ENCODE assay signal across 8 cellular contexts in genomic region chr13:106536244-106537034, GRCh38. TPM values are rescaled to one million over a fixed set of nuclear protein-coding genes. Genes with fewer than 3 reads are reported as not detected.
DNase-seq lines count a peak whose midpoint lies in the region; ATAC-seq and TF ChIP-seq lines count a peak whose summit lies in the region.

No MANE protein-coding gene starts in this region.

- H3K9me3 ChIP-seq in HCT116 (ENCODE audit: control insufficient read depth in 1 of 2, insufficient read depth in 1 of 2, low read depth in 1 of 2, low read length in 2 of 2) (no peaks in the 10 kb centered on the region), adipocyte (ENCODE audit: control insufficient read depth, low read length) (no peaks in the 10 kb centered on the region), heart left ventricle (no peaks in the 10 kb centered on the region), upper lobe of left lung (no peaks in the 10 kb centered on the region)

- peaks cover 8 to 24% of the 10 kb centered on the region in 2 experiments for H3K4me1 ChIP-seq in HCT116 (ENCODE audit: control insufficient read depth in 1 of 2, insufficient read depth in 2 of 2, low read length in 2 of 2)
- peaks cover 12% of the 10 kb centered on the region for H3K4me1 ChIP-seq in adipocyte (ENCODE audit: control insufficient read depth, insufficient read depth, low read length)
- peaks cover 0 to 41% (median 13%) of the 10 kb centered on the region in 12 donors for H3K4me1 ChIP-seq in heart left ventricle
- peaks cover 8 to 42% (median 12%) of the 10 kb centered on the region in 4 donors for H3K4me1 ChIP-seq in upper lobe of left lung

- peak overlapping the region; percentile 43 to 90 for H3K4me3 ChIP-seq in HCT116 (replicated peaks in 1 of 2; ENCODE audit: low read depth in 1 of 2, low read length in 2 of 2)
- H3K4me3 ChIP-seq in adipocyte (ENCODE audit: low read length), result peak overlapping the region; percentile 81
- peak overlapping the region; percentile 59 to 83 (median 74) for H3K4me3 ChIP-seq in heart left ventricle
- H3K4me3 ChIP-seq in upper lobe of left lung, result peak overlapping the region; percentile 68 to 99 (median 87)

- H4K20me1 ChIP-seq in HCT116 (ENCODE audit: insufficient read depth), result peaks cover 19% of the 10 kb centered on the region; the same call in 1 of the 2 replicates

- H2AFZ ChIP-seq in HCT116 (ENCODE audit: low read depth, low read length, poor library complexity, severe bottlenecking), result peak overlapping the region; percentile 43

- peak overlapping the region; percentile 44 for H3K9ac ChIP-seq in HCT116 (ENCODE audit: low read length)
- H3K9ac ChIP-seq in adipocyte (ENCODE audit: low read length), result peak overlapping the region; percentile 60

- 5 to 11% (median 8%) methylated on average over 26 to 50 of the region's 50 CpGs for WGBS in heart left ventricle, 4 donors
- 5 to 12% methylated on average over 20 to 44 of the region's 50 CpGs for WGBS in upper lobe of left lung, 2 donors

- H3K4me2 ChIP-seq in HCT116 (ENCODE audit: low read length), result peak overlapping the region; percentile 96

- ATAC-seq in HCT116, result peak; percentile 41
- peak; percentile 70 to 86 (median 82) for ATAC-seq in heart left ventricle
- peak; percentile 85 to 91 for ATAC-seq in upper lobe of left lung (ENCODE audit: low FRiP score in 2 of 2)

- H3K79me2 ChIP-seq in HCT116 (ENCODE audit: insufficient read depth, low read length), result peaks cover 43% of the 10 kb centered on the region

- no peaks in the 10 kb centered on the region for H3K27me3 ChIP-seq in HCT116 (ENCODE audit: insufficient read depth, low read length)
- no peaks in the 10 kb centered on the region for H3K27me3 ChIP-seq in adipocyte (replicated peaks; ENCODE audit: control insufficient read depth, insufficient read depth, low read length)
- peaks cover 0 to 29% (median 0%) of the 10 kb centered on the region in 9 donors for H3K27me3 ChIP-seq in heart left ventricle
- peaks cover 0 to 11% (median 1%) of the 10 kb centered on the region in 4 donors for H3K27me3 ChIP-seq in upper lobe of left lung

- DNase-seq in GM04504 (ENCODE audit: low read depth) (peak; percentile 58), HCT116 (ENCODE audit: low read depth, low spot score) (peak; percentile 63), MV-4-11 (lab: John Stamatoyannopoulos, UW) (peak; percentile 51), SW480 (ENCODE audit: low spot score) (peak; percentile 81), adipocyte (ENCODE audit: low read depth) (peak; percentile 97), heart left ventricle (peak; percentile 90 to 96 (median 91)), posterior vena cava (ENCODE audit: low spot score) (peak; percentile 97), upper lobe of left lung (peak; percentile 89 to 95)

- peak; percentile 89 for TF ChIP-seq RAD21 in HCT116 (IDR thresholded peaks at IDR 0.05; ENCODE audit: low read depth)

- TF ChIP-seq EP300 in upper lobe of left lung (IDR thresholded peaks at IDR 0.05), result no peak

- TF ChIP-seq CTCF in HCT116 (IDR thresholded peaks at IDR 0.05 in 2 of 3, conservative IDR thresholded peaks at IDR 0.05 in 1 of 3; ENCODE audit: borderline replicate concordance in 1 of 3, insufficient read depth in 1 of 3, low read depth in 2 of 3, low read length in 2 of 3), result peak; percentile 63 to 96 (median 93); a peak in 5 of 6 replicates
- peak; percentile 87 to 99 (median 97) for TF ChIP-seq CTCF in heart left ventricle (IDR thresholded peaks at IDR 0.05)
- TF ChIP-seq CTCF in upper lobe of left lung (IDR thresholded peaks at IDR 0.05), result peak; percentile 88 to 95 (median 92)

- H3K36me3 ChIP-seq in HCT116 (ENCODE audit: control insufficient read depth in 1 of 2, insufficient read depth in 2 of 2, low read length in 2 of 2) (peaks cover 0 to 9% of the 10 kb centered on the region in 2 experiments; a peak in 1 of 4 replicates), adipocyte (ENCODE audit: control insufficient read depth, insufficient read depth, low read length, severe bottlenecking) (peaks cover 6% of the 10 kb centered on the region), heart left ventricle (peaks cover 0 to 11% (median 6%) of the 10 kb centered on the region in 9 donors), upper lobe of left lung (peaks cover 0 to 8% (median 0%) of the 10 kb centered on the region in 4 donors)

- POLR2A ChIA-PET in HCT116 (lab: Charles Lee), result interaction anchor here (0.9 to 1.9 kb wide), 4 partner anchors 10 to 1965 kb away, joined by 3 to 7 read pairs (median 4); no protein-coding TSS in a partner anchor

- RAD21 ChIA-PET in HCT116 (lab: Charles Lee; ENCODE audit: low non-redundant PET in 1 of 2, low total read pairs in 2 of 2, uncharacterized antibody in 2 of 2, unreplicated experiment in 2 of 2), result interaction anchor here (0.6 to 0.7 kb wide), 3 partner anchors 84 to 451 kb away, joined by 3 read pairs; no protein-coding TSS in a partner anchor

- no peaks in the 10 kb centered on the region for H3K9me2 ChIP-seq in HCT116 (ENCODE audit: insufficient read depth)

- TF ChIP-seq POLR2A in HCT116 (IDR thresholded peaks at IDR 0.05; ENCODE audit: borderline replicate concordance, extremely low read depth, insufficient read depth, insufficient read length), result no peak
- no peak for TF ChIP-seq POLR2A in heart left ventricle (IDR thresholded peaks at IDR 0.05)
- peak in 1 of 4 donors; percentile 37 for TF ChIP-seq POLR2A in upper lobe of left lung (IDR thresholded peaks at IDR 0.05)

- no TSS peak for BruUV-seq in HCT116 (replicated peaks; lab: Mats Ljungman, UMichigan)

- intact Hi-C loops in HCT116 (cut with micrococcal nuclease), result loop anchor here (1.0 to 10.0 kb wide), 6 partner anchors 381 to 1965 kb away; no protein-coding TSS in a partner anchor
- intact Hi-C loops in heart left ventricle (cut with DNase I), result loop anchor here (2.0 to 10.0 kb wide), 14 partner anchors 81 to 1964 kb away; no protein-coding TSS in a partner anchor
- intact Hi-C loops in posterior vena cava (cut with DNase I), result no loop called here

- CTCF ChIA-PET in HCT116 (lab: Charles Lee), result interaction anchor here (0.8 to 3.0 kb wide), 8 partner anchors 25 to 1126 kb away, joined by 3 to 17 read pairs (median 4); no protein-coding TSS in a partner anchor

- H3K27ac ChIP-seq in HCT116 (ENCODE audit: low read depth, low read length) (peak overlapping the region; percentile 43; the same call in 1 of the 2 replicates), heart left ventricle (peak overlapping the region; percentile 51 to 89 (median 74)), upper lobe of left lung (peak overlapping the region; percentile 76 to 92 (median 87))

TF ChIP-seq in HCT116, 20 proteins besides CTCF, POLR2A, EP300 and RAD21:
- TF ChIP-seq, protein P1, sequence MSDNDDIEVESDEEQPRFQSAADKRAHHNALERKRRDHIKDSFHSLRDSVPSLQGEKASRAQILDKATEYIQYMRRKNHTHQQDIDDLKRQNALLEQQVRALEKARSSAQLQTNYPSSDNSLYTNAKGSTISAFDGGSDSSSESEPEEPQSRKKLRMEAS (IDR thresholded peaks at IDR 0.05), result peak; percentile 45; the same call in 1 of the 2 replicates
- no peak for TF ChIP-seq REST (IDR thresholded peaks at IDR 0.05; ENCODE audit: low read depth)
- TF ChIP-seq POLR2AphosphoS5 (IDR thresholded peaks at IDR 0.05; ENCODE audit: low read depth, low read length), result peak; percentile 31; the same call in 1 of the 2 replicates
- no peak for TF ChIP-seq TCF7L2 (IDR thresholded peaks at IDR 0.05; ENCODE audit: borderline replicate concordance, extremely low read depth, insufficient read depth, insufficient read length)

RNA-seq across cellular contexts. Expression of gene EFNB2, which starts 1.0 kb away (rescaled TPM):
- total RNA-seq in HCT116 (2021; ENCODE audit: unreplicated experiment) (30.9 TPM), heart left ventricle (10 to 100 TPM in 7 of 9 donors, 1 to 10 TPM in 2; 8.6 to 20.2 (median 12.7) TPM), posterior vena cava (10 to 100 TPM; 15.5 to 18.2 TPM), upper lobe of left lung (10 to 100 TPM; 23.0 to 45.7 (median 30.9) TPM)
- polyA plus RNA-seq in HCT116 (2012), result 13.5 and 18.0 TPM in 2 replicates
- polyA plus RNA-seq in heart left ventricle, result 10 to 100 TPM in 1 of 2 donors, 1 to 10 TPM in 1; 7.3 to 17.7 TPM

RNA-seq across cellular contexts. Expression of gene ARGLU1, which starts 31.5 kb away (rescaled TPM):
- total RNA-seq in HCT116 (2021; ENCODE audit: unreplicated experiment), result 57.8 TPM
- polyA plus RNA-seq in HCT116 (2012), result 35.8 and 38.3 TPM in 2 replicates
- 10 to 100 TPM; 14.2 to 35.6 (median 28.1) TPM for total RNA-seq in heart left ventricle
- 10 to 100 TPM; 25.7 to 54.0 TPM for polyA plus RNA-seq in heart left ventricle
- 10 to 100 TPM; 69.9 to 72.8 TPM for total RNA-seq in posterior vena cava
- 100 to 1,000 TPM in 3 of 6 donors, 10 to 100 TPM in 3; 73.6 to 411 (median 121) TPM for total RNA-seq in upper lobe of left lung

Comparison
In these comparisons a context has a peak if more than half of its experiments do, and no peak if none do; other contexts are left out.
1. Peak in every context shown above with its lines: DNase-seq, ATAC-seq, H3K4me3 ChIP-seq and H3K27ac ChIP-seq.
2. intact Hi-C loops: an anchor here in HCT116 (1.0 to 10.0 kb wide) and heart left ventricle (2.0 to 10.0 kb wide); none called in posterior vena cava.